Comparison of ENCODE assay signal across 12 cellular contexts in genomic region chr4:145554691-145555090, GRCh38.
"Had no signal": no experiment of that assay in that cellular context is flagged by ENCODE, and none has a peak within 500 bp of the region (broad histone marks: within the 10 kb centered on the region; RNA-seq: fewer than 3 reads in every experiment).

No MANE protein-coding gene starts in this region.

- H3K4me3 ChIP-seq: left ventricle myocardium inferior, testis had no signal

- H3K4me3 Mint-ChIP-seq: effector memory CD8-positive, alpha-beta T cell; stimulated activated naive CD8-positive, alpha-beta T cell treated with anti-CD3 and anti-CD28 coated beads, Interleukin-15, amount 100 ng/mL, for 72 hours had no signal

- DNase-seq: activated CD4-positive, alpha-beta T cell treated with anti-CD3 and anti-CD28 coated beads, Interleukin-2, amount 50 U/mL, for 48 hours; activated naive CD4-positive, alpha-beta T cell treated with Interleukin-2 at 50 U/mL for 16 hours; central memory CD4-positive, alpha-beta T cell; cortex of kidney; effector memory CD8-positive, alpha-beta T cell; erythroblast; left ventricle myocardium inferior; mesenchymal stem cell; stimulated activated CD4-positive, alpha-beta T cell treated with anti-CD3 and anti-CD28 coated beads, Interleukin-15, amount 100 ng/mL, for 24 hours; stimulated activated CD4-positive, alpha-beta T cell treated with anti-CD3 and anti-CD28 coated beads, Interleukin-4, amount 100 ng/mL, for 4 hours; stimulated activated naive CD8-positive, alpha-beta T cell treated with anti-CD3 and anti-CD28 coated beads, Interleukin-15, amount 100 ng/mL, for 72 hours; testis had no signal

- H3K27me3 ChIP-seq: testis had no signal

- H3K27ac ChIP-seq: left ventricle myocardium inferior, testis had no signal

- H3K4me1 ChIP-seq: testis had no signal

- ATAC-seq: effector memory CD8-positive, alpha-beta T cell; stimulated activated naive CD8-positive, alpha-beta T cell treated with anti-CD3 and anti-CD28 coated beads, Interleukin-15, amount 100 ng/mL, for 72 hours had no signal

- H3K9me3 ChIP-seq: left ventricle myocardium inferior, testis had no signal

- H3K9me3 Mint-ChIP-seq: effector memory CD8-positive, alpha-beta T cell; stimulated activated naive CD8-positive, alpha-beta T cell treated with anti-CD3 and anti-CD28 coated beads, Interleukin-15, amount 100 ng/mL, for 72 hours had no signal

- H3K27ac Mint-ChIP-seq: effector memory CD8-positive, alpha-beta T cell; stimulated activated naive CD8-positive, alpha-beta T cell treated with anti-CD3 and anti-CD28 coated beads, Interleukin-15, amount 100 ng/mL, for 72 hours had no signal

- H3K27me3 Mint-ChIP-seq: stimulated activated naive CD8-positive, alpha-beta T cell treated with anti-CD3 and anti-CD28 coated beads, Interleukin-15, amount 100 ng/mL, for 72 hours had no signal
